ENCODE assay signal across 8 cellular contexts in the genomic region with DNA sequence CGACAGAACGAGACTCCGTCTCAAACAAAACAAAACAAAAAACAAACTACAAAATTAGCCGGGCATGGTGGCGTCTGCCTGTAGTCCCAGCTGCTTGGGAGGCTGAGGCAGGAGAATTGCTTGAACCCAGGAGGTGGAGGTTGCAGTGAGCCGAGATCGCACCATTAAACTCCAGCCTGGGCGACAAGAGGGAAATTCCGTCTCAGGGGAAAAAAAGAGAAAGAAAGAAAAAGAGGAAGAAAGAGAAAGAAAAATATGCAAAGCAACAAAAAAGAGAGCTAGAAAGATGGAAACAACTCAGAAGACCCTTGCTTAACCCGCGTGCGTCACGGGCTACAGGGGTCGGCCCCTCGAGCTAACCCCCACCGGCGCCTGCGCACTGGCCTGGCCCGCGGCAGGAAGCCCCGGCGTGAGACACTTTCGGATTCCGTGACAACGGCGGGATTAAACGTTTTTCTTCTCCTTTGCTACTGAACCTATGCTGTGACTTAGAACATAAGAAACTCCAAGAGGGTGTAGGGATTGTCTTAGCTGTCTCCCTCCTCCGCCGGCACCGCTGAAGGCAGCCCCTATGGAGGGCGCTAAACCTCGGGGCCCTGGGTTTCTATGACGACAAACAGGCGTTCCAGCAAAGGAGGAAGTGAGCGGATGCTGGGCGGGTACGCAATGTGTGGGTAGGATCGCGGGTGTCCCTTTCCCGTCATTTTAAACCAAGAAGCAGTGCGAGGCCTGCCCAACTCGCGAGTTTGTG. TPM values are rescaled to one million over a fixed set of nuclear protein-coding genes. Genes with fewer than 3 reads are reported as not detected.
DNase-seq lines count a peak whose midpoint lies in the region; ATAC-seq and TF ChIP-seq lines count a peak whose summit lies in the region.

A gene with protein sequence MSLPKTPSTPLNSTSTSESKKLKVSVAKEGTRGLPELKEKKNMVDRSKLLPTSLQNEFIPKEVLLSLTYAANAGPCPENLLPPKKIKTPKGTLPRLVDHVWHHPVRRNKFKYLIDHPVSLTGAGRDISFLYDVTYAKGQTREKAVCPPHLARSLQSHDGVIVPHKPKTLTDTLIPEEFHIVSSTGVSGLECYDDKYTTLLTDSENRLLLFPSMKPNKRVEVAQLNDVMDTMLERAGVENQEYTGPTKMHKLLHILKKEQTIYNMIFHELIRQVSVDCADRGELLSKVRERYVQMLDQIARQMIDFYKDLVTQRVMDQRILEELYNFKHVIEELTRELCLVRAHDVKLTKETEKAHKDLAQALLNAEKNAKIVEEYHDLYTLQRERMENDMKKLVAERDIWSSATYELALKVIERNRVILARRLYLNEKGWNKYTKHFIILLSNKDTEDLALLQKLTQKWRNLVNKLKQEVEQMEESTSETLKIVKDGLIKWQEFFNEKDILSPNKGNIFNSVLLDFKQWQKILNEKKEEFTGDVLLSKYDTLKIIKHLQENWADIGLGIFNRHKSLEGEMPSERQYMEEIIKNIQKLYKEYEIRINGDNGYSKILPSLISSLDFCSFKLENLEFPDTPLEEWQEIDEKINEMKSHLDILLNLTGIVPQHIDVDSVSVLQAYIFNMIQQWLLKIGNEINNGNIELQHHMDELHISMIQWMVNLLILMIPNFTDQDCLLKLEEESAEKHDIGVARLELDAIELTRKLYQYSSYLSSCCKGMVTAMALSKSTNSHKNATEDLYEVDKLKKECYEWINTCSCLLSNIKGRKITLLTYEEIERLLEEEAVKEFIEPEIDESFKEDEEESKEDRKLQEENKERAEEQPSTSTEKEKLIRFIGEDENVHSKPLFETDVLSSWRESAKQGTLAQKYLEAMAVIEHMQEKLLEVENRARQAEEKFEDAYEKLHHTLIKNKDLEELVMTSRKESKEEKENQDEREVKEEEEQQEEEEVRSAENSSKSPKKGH (plus strand): TSS at position 630 of the 751 bp plus-strand sequence. CDS start 539 bp downstream, outside the sequence.

- H2AFZ ChIP-seq in GM23338 = peak within 1 kb of the TSS; percentile 99

- no peaks in the 10 kb centered on the region for H3F3A ChIP-seq in GM23338 (replicated peaks; ENCODE audit: low read depth)

- peak; percentile 94 for ATAC-seq in GM23338

- H3K36me3 ChIP-seq in GM23338 (ENCODE audit: insufficient read depth) = no peaks in the 10 kb centered on the region

- H3K9me2 ChIP-seq in GM23338 (ENCODE audit: insufficient read depth) = no peaks in the 10 kb centered on the region

- peak within 1 kb of the TSS; percentile 90 for H3K4me2 ChIP-seq in GM23338

- DNase-seq in EH (ENCODE audit: low read depth) (peak; percentile 90), GM23338 (ENCODE audit: low spot score) (peak; percentile 88), Kasumi-1 (lab: John Stamatoyannopoulos, UW) (peak; percentile 89), RPMI8226 (peak; percentile 96), fibroblast of the aortic adventitia (ENCODE audit: low read depth) (peak; percentile 91)
- peak; percentile 86 for DNase-seq in activated T-helper 2 cell treated with anti-CD3 and anti-CD28 coated beads, Interferon-gamma antibody, Interleukin-2, Interleukin-4, amounts not matched to agents 10 μg/mL and 5 μg/mL and 100 μg/mL, durations not matched to agents 14 hours and 24 hours and 36 hours (ENCODE audit: low spot score)

- no peaks in the 10 kb centered on the region for H3K9me3 Mint-ChIP-seq in GM23338
- H3K9me3 Mint-ChIP-seq in activated T-helper 2 cell treated with anti-CD3 and anti-CD28 coated beads, Interferon-gamma antibody, Interleukin-2, Interleukin-4, amounts not matched to agents 10 μg/mL and 5 μg/mL and 100 μg/mL, durations not matched to agents 14 hours and 24 hours and 36 hours = no peaks in the 10 kb centered on the region
- no peaks in the 10 kb centered on the region for H3K9me3 Mint-ChIP-seq in nephron
- H3K9me3 Mint-ChIP-seq in stimulated activated naive CD8-positive, alpha-beta T cell treated with anti-CD3 and anti-CD28 coated beads, Interleukin-15, Interleukin-2, amounts not matched to agents 100 ng/mL and 50 ng/mL, for 24 hours = no peaks in the 10 kb centered on the region

- H3K4me3 ChIP-seq in GM23338 (peak within 1 kb of the TSS; percentile 91), fibroblast of the aortic adventitia (ENCODE audit: low read depth, low read length) (peak within 1 kb of the TSS; percentile 77)

- H3K4me3 Mint-ChIP-seq in GM23338 (peak within 1 kb of the TSS; percentile 87), nephron (peak within 1 kb of the TSS; percentile 88 to 95 (median 92))
- H3K4me3 Mint-ChIP-seq in activated T-helper 2 cell treated with anti-CD3 and anti-CD28 coated beads, Interferon-gamma antibody, Interleukin-2, Interleukin-4, amounts not matched to agents 10 μg/mL and 5 μg/mL and 100 μg/mL, durations not matched to agents 14 hours and 24 hours and 36 hours (ENCODE audit: low read depth) = peak within 1 kb of the TSS; percentile 84
- peak within 1 kb of the TSS; percentile 91 for H3K4me3 Mint-ChIP-seq in stimulated activated naive CD8-positive, alpha-beta T cell treated with anti-CD3 and anti-CD28 coated beads, Interleukin-15, Interleukin-2, amounts not matched to agents 100 ng/mL and 50 ng/mL, for 24 hours

- H3K27me3 Mint-ChIP-seq in GM23338 (ENCODE audit: insufficient read depth, low read depth, poor library complexity) (peaks cover 3% of the 10 kb centered on the region), nephron (ENCODE audit: low read depth) (no peaks in the 10 kb centered on the region)
- H3K27me3 Mint-ChIP-seq in activated T-helper 2 cell treated with anti-CD3 and anti-CD28 coated beads, Interferon-gamma antibody, Interleukin-2, Interleukin-4, amounts not matched to agents 10 μg/mL and 5 μg/mL and 100 μg/mL, durations not matched to agents 14 hours and 24 hours and 36 hours (ENCODE audit: low read depth) = peaks cover 4% of the 10 kb centered on the region
- no peaks in the 10 kb centered on the region for H3K27me3 Mint-ChIP-seq in stimulated activated naive CD8-positive, alpha-beta T cell treated with anti-CD3 and anti-CD28 coated beads, Interleukin-15, Interleukin-2, amounts not matched to agents 100 ng/mL and 50 ng/mL, for 24 hours

- intact Hi-C loops in activated T-helper 2 cell treated with anti-CD3 and anti-CD28 coated beads, Interferon-gamma antibody, Interleukin-2, Interleukin-4, amounts not matched to agents 10 μg/mL and 5 μg/mL and 100 μg/mL, durations not matched to agents 14 hours and 24 hours and 36 hours (cut with micrococcal nuclease) = loop anchor here (1.0 to 5.0 kb wide), 6 partner anchors 137 to 823 kb away; partner anchors contain the start of genes QSOX1 and TOR3A

- H3K27ac Mint-ChIP-seq in GM23338 (peak within 1 kb of the TSS; percentile 99), nephron (peak within 1 kb of the TSS; percentile 99 to 100 (median 99))
- peak within 1 kb of the TSS; percentile 100 for H3K27ac Mint-ChIP-seq in activated T-helper 2 cell treated with anti-CD3 and anti-CD28 coated beads, Interferon-gamma antibody, Interleukin-2, Interleukin-4, amounts not matched to agents 10 μg/mL and 5 μg/mL and 100 μg/mL, durations not matched to agents 14 hours and 24 hours and 36 hours
- peak within 1 kb of the TSS; percentile 99 for H3K27ac Mint-ChIP-seq in stimulated activated naive CD8-positive, alpha-beta T cell treated with anti-CD3 and anti-CD28 coated beads, Interleukin-15, Interleukin-2, amounts not matched to agents 100 ng/mL and 50 ng/mL, for 24 hours

- peak within 1 kb of the TSS; percentile 92; the same call in 1 of the 2 replicates for H3K27ac ChIP-seq in GM23338 (ENCODE audit: low read depth)

- H3K27me3 ChIP-seq in GM23338 (ENCODE audit: insufficient read depth) = no peaks in the 10 kb centered on the region

- H3K4me1 Mint-ChIP-seq in GM23338 (peaks cover 5% of the 10 kb centered on the region; the same call in 1 of the 3 replicates), nephron (peaks cover 7% of the 10 kb centered on the region)
- peaks cover 8% of the 10 kb centered on the region for H3K4me1 Mint-ChIP-seq in activated T-helper 2 cell treated with anti-CD3 and anti-CD28 coated beads, Interferon-gamma antibody, Interleukin-2, Interleukin-4, amounts not matched to agents 10 μg/mL and 5 μg/mL and 100 μg/mL, durations not matched to agents 14 hours and 24 hours and 36 hours (ENCODE audit: low read depth)
- peaks cover 10% of the 10 kb centered on the region for H3K4me1 Mint-ChIP-seq in stimulated activated naive CD8-positive, alpha-beta T cell treated with anti-CD3 and anti-CD28 coated beads, Interleukin-15, Interleukin-2, amounts not matched to agents 100 ng/mL and 50 ng/mL, for 24 hours (ENCODE audit: low read depth)

- no peaks in the 10 kb centered on the region; the same call in 1 of the 2 replicates for H3K4me1 ChIP-seq in GM23338 (ENCODE audit: insufficient read depth)

- H3K36me3 Mint-ChIP-seq in GM23338 (ENCODE audit: low read depth) = no peaks in the 10 kb centered on the region
- no peaks in the 10 kb centered on the region for H3K36me3 Mint-ChIP-seq in activated T-helper 2 cell treated with anti-CD3 and anti-CD28 coated beads, Interferon-gamma antibody, Interleukin-2, Interleukin-4, amounts not matched to agents 10 μg/mL and 5 μg/mL and 100 μg/mL, durations not matched to agents 14 hours and 24 hours and 36 hours (ENCODE audit: low read depth)
- no peaks in the 10 kb centered on the region for H3K36me3 Mint-ChIP-seq in nephron (ENCODE audit: low read depth)
- H3K36me3 Mint-ChIP-seq in stimulated activated naive CD8-positive, alpha-beta T cell treated with anti-CD3 and anti-CD28 coated beads, Interleukin-15, Interleukin-2, amounts not matched to agents 100 ng/mL and 50 ng/mL, for 24 hours (ENCODE audit: low read depth) = no peaks in the 10 kb centered on the region

- H3K79me2 ChIP-seq in GM23338 (replicated peaks; ENCODE audit: insufficient read depth) = no peaks in the 10 kb centered on the region

- no peaks in the 10 kb centered on the region for H4K20me1 ChIP-seq in GM23338 (replicated peaks; ENCODE audit: insufficient read depth)

- TF ChIP-seq CTCF in GM23338 (conservative IDR thresholded peaks at IDR 0.05; ENCODE audit: low read depth in 2 of 2) (peak in 1 of 2 experiments; percentile 29; a peak in 2 of 4 replicates), fibroblast of the aortic adventitia (IDR thresholded peaks at IDR 0.05; ENCODE audit: insufficient read depth, low read length) (no peak), nephron (IDR thresholded peaks at IDR 0.05; ENCODE audit: unreplicated experiment in 3 of 3) (no peak)

TF ChIP-seq in GM23338, 12 proteins besides CTCF, POLR2A, EP300 and RAD21 (continues in another document):
- TF ChIP-seq NANOG (IDR thresholded peaks at IDR 0.05; ENCODE audit: borderline replicate concordance) = no peak
- peak; percentile 49 for TF ChIP-seq POLR2AphosphoS5 (IDR thresholded peaks at IDR 0.05; ENCODE audit: low read depth)
- TF ChIP-seq EZH2 (IDR thresholded peaks at IDR 0.05; ENCODE audit: low read depth, unreplicated experiment) = no peak

RNA-seq across cellular contexts. Expression of the gene that starts here (rescaled TPM):
- total RNA-seq in GM23338 (2014; rRNA removed; shearing (Covaris generic)) = not detected in 2 replicates
- 0.31 TPM in 1 of 2 replicates, not detected in the other for polyA plus RNA-seq in GM23338 (2016; fragmentation: Nextera tagmentation; extraction: Ambion mirVana)
- 0.62 TPM in 1 of 2 replicates, not detected in the other for total RNA-seq in activated T-helper 2 cell treated with anti-CD3 and anti-CD28 coated beads, Interferon-gamma antibody, Interleukin-2, Interleukin-4, amounts not matched to agents 10 μg/mL and 5 μg/mL and 100 μg/mL, durations not matched to agents 14 hours and 24 hours and 36 hours
- 0.25 and 0.36 TPM in 2 replicates for total RNA-seq in fibroblast of the aortic adventitia (ENCODE audit: low replicate concordance)

Comparison
In these comparisons a context has a peak if more than half of its experiments do, and no peak if none do; other contexts are left out.
1. Peak in every context shown above with its lines: DNase-seq, ATAC-seq, H3K4me3 ChIP-seq and H3K27ac ChIP-seq.
2. Peak in DNase-seq, ATAC-seq, H3K4me3 ChIP-seq, H3K27ac ChIP-seq and H3K4me2 ChIP-seq in GM23338; RNA of the gene not detected or under 1 TPM.
3. Peak in DNase-seq in activated T-helper 2 cell treated with anti-CD3 and anti-CD28 coated beads, Interferon-gamma antibody, Interleukin-2, Interleukin-4, amounts not matched to agents 10 μg/mL and 5 μg/mL and 100 μg/mL, durations not matched to agents 14 hours and 24 hours and 36 hours; RNA of the gene not detected or under 1 TPM.
4. Peak in DNase-seq and H3K4me3 ChIP-seq in fibroblast of the aortic adventitia; RNA of the gene not detected or under 1 TPM.